In the genomic region with DNA sequence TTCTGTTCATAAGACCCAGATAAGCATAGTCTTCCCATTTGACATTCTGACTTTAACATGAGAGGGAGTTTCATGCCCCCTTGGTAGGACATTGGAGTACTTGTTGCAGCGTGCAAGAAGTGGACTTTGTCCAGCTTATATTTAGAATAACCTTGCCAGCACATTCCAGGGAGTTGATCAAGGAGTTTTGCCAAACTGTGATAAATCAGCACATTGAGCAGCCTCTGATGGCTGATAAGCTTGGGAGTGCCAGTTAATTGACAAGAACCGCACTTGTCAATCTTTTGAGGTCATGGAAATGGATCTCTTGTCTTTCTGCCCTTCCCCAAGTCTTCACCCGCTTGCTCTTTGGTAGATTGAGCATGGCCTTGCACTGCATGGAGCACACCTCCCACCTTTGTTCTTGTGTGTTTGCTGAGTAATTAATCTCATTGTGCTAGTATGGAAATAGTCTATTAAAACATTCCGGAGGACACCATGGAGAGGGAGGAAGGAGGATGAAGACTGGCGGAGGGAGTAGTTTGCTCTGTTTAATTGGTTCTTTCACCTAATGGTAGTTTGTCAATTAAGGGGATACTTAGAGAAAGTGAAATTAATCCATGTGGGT, we compare ENCODE assay signal across 21 cellular contexts.
DNase-seq lines count a peak whose midpoint lies in the region; ATAC-seq, FAIRE-seq and TF ChIP-seq lines count a peak whose summit lies in the region.
"Had no signal": no experiment of that assay in that cellular context is flagged by ENCODE, and none has a peak within 500 bp of the region (broad histone marks: within the 10 kb centered on the region; RNA-seq: fewer than 3 reads in every experiment).

No MANE protein-coding gene starts in this region.

- no peak for TF ChIP-seq POLR2A in HepG2 (IDR thresholded peaks at IDR 0.05; ENCODE audit: insufficient read depth in 1 of 2, low read depth in 2 of 2, low read length in 2 of 2)

- POLR2A ChIA-PET in HepG2 (lab: Yijun Ruan, JAX): no interaction called here

- no peak overlapping the region for H3K4me3 ChIP-seq in liver (ENCODE audit: low read depth in 1 of 3, low read length in 3 of 3)
- H3K4me3 ChIP-seq in HepG2 (replicated peaks in 1 of 3; ENCODE audit: insufficient read depth in 1 of 3, low read depth in 2 of 3, low read length in 3 of 3): no peak overlapping the region
- H3K4me3 ChIP-seq: BLaER1 treated with 17β-estradiol and CSF1 and Interleukin-3, amounts not matched to agents 10 nM and 100 nM; Peyer's patch; SJSA1 had no signal

- no peaks in the 10 kb centered on the region for H4K20me1 ChIP-seq in HepG2 (ENCODE audit: insufficient read depth, low read length)
- H4K20me1 ChIP-seq: BLaER1 treated with 17β-estradiol and CSF1 and Interleukin-3, amounts not matched to agents 10 nM and 100 nM had no signal

- no peaks in the 10 kb centered on the region for H3K36me3 ChIP-seq in liver (ENCODE audit: control insufficient read depth in 4 of 4, insufficient read depth in 3 of 4, low read depth in 1 of 4, low read length in 3 of 4)
- H3K36me3 ChIP-seq in HepG2 (replicated peaks in 1 of 2; ENCODE audit: control insufficient read depth in 1 of 2, insufficient read depth in 2 of 2, low read length in 2 of 2): no peaks in the 10 kb centered on the region
- H3K36me3 ChIP-seq: Peyer's patch, SJSA1 had no signal

- H3K9me3 ChIP-seq in liver (ENCODE audit: control insufficient read depth in 4 of 4, low read length in 3 of 4) (no peaks in the 10 kb centered on the region), HepG2 (ENCODE audit: low read length) (no peaks in the 10 kb centered on the region)
- H3K9me3 ChIP-seq: BLaER1 treated with 17β-estradiol and CSF1 and Interleukin-3, amounts not matched to agents 10 nM and 100 nM; Peyer's patch; SJSA1 had no signal

- no peak for FAIRE-seq in HepG2 (lab: Jason Lieb, UNC)
- FAIRE-seq in GM19239 (lab: Jason Lieb, UNC): no peak
- FAIRE-seq: D721Med had no signal

- TF ChIP-seq RAD21 in liver (IDR thresholded peaks at IDR 0.05) (no peak), HepG2 (CRISPR knock-in tag; IDR thresholded peaks at IDR 0.05) (no peak)

- in situ Hi-C loops in HepG2 (cut with HindIII; ENCODE audit: extremely low pct_ligation_motif_present, low pct_unique_long_range_greater_than_20kb): no loop called here

- TF ChIP-seq CTCF in liver (IDR thresholded peaks at IDR 0.05; ENCODE audit: low read depth, low read length, missing input control): no peak
- no peak for TF ChIP-seq CTCF in HepG2 (CRISPR knock-in tag; IDR thresholded peaks at IDR 0.05)

- H3K4me1 ChIP-seq in liver (ENCODE audit: control insufficient read depth in 4 of 4, insufficient read depth in 4 of 4, low read length in 3 of 4) (peaks cover 0 to 7% (median 4%) of the 10 kb centered on the region in 4 donors), HepG2 (ENCODE audit: insufficient read depth, low read length) (no peaks in the 10 kb centered on the region)
- H3K4me1 ChIP-seq: SJSA1 had no signal

- ATAC-seq in HepG2 (no peak), left lobe of liver (peak; percentile 29), GM18858 (IDR thresholded peaks at IDR 0.05; ENCODE audit: unreplicated experiment) (no peak)

- DNase-seq in HepG2 (ENCODE audit: low spot score): no peak
- peak; percentile 11 for DNase-seq in astrocyte of the hippocampus (ENCODE audit: low read depth, low spot score)
- no peak for DNase-seq in left lobe of liver (ENCODE audit: low spot score)
- DNase-seq in T-helper 9 cell: no peak
- DNase-seq in GM19239 (ENCODE audit: insufficient read length, low spot score): no peak
- no peak for DNase-seq in stimulated activated CD4-positive, alpha-beta T cell treated with anti-CD3 and anti-CD28 coated beads, Interleukin-1b, Interleukin-23, amount 100 ng/mL, for 48 hours
- DNase-seq: CD8-positive, alpha-beta memory T cell; DMS79; H9; NCI-H1092; NCI-H1694 treated with DMSO at 0.1 percent for 48 hours; NCI-H2227 treated with DMSO at 0.1 percent for 48 hours; NCI-H510A treated with DMSO at 0.1 percent for 48 hours; NK-92 treated with Interleukin-12 subunit alpha and Interleukin-12 subunit beta, amount 100 ng/mL, for 24 hours had no signal

- H3K27me3 ChIP-seq in liver (ENCODE audit: control insufficient read depth in 4 of 4, insufficient read depth in 4 of 4, low read length in 3 of 4) (no peaks in the 10 kb centered on the region), HepG2 (ENCODE audit: control insufficient read depth in 1 of 2, insufficient read depth in 2 of 2, low read length in 2 of 2) (no peaks in the 10 kb centered on the region)
- H3K27me3 ChIP-seq: BLaER1 treated with 17β-estradiol and CSF1 and Interleukin-3, amounts not matched to agents 10 nM and 100 nM; Peyer's patch; SJSA1 had no signal

- H3K27ac ChIP-seq in liver (ENCODE audit: low read depth in 1 of 2, low read length in 2 of 2) (no peak overlapping the region), HepG2 (ENCODE audit: extremely low read length, insufficient read depth, low read length) (no peak overlapping the region)
- H3K27ac ChIP-seq: BLaER1 treated with 17β-estradiol and CSF1 and Interleukin-3, amounts not matched to agents 10 nM and 100 nM; KMS-11; SJSA1 had no signal

- H3K79me2 ChIP-seq in HepG2 (ENCODE audit: insufficient read depth, low read length): no peaks in the 10 kb centered on the region

- TF ChIP-seq EP300 in HepG2 (IDR thresholded peaks at IDR 0.05; ENCODE audit: low read depth in 2 of 2, low read length in 2 of 2) (no peak), HepG2 (CRISPR knock-in tag; IDR thresholded peaks at IDR 0.05; ENCODE audit: borderline replicate concordance) (no peak)

- H2AFZ ChIP-seq in HepG2 (ENCODE audit: low read length): no peak overlapping the region

- intact Hi-C loops in HepG2 (cut with micrococcal nuclease; ENCODE audit: unreplicated experiment): no loop called here

- H3K4me2 ChIP-seq in HepG2 (ENCODE audit: low read depth, low read length): no peak overlapping the region
- H3K4me2 ChIP-seq: BLaER1 treated with 17β-estradiol and CSF1 and Interleukin-3, amounts not matched to agents 10 nM and 100 nM; KMS-11 had no signal

- CTCF ChIA-PET in HepG2 (lab: Yijun Ruan, JAX; ENCODE audit: low intra/inter-chr PET ratio, low total read pairs): no interaction called here

- no peak overlapping the region for H3K9ac ChIP-seq in liver (ENCODE audit: low read depth in 1 of 2, low read length in 2 of 2)
- no peak overlapping the region for H3K9ac ChIP-seq in HepG2 (ENCODE audit: insufficient read depth, low read depth, low read length)
- H3K9ac ChIP-seq: BLaER1 treated with 17β-estradiol and CSF1 and Interleukin-3, amounts not matched to agents 10 nM and 100 nM; KMS-11 had no signal

- 60% methylated on average over 5 of the region's 5 CpGs for WGBS in liver
- 51% methylated on average over 5 of the region's 5 CpGs for WGBS in HepG2 (ENCODE audit: low lambda C conversion rate)

- BruUV-seq in HepG2 (replicated peaks; lab: Mats Ljungman, UMichigan): no TSS peak

TF ChIP-seq in liver, 16 proteins besides CTCF, POLR2A, EP300 and RAD21 (continues in another document):
- peak; percentile 9 for TF ChIP-seq HNF4G (IDR thresholded peaks at IDR 0.05)
- TF ChIP-seq FOXA2 (IDR thresholded peaks at IDR 0.05): no peak
- TF ChIP-seq, protein P1, sequence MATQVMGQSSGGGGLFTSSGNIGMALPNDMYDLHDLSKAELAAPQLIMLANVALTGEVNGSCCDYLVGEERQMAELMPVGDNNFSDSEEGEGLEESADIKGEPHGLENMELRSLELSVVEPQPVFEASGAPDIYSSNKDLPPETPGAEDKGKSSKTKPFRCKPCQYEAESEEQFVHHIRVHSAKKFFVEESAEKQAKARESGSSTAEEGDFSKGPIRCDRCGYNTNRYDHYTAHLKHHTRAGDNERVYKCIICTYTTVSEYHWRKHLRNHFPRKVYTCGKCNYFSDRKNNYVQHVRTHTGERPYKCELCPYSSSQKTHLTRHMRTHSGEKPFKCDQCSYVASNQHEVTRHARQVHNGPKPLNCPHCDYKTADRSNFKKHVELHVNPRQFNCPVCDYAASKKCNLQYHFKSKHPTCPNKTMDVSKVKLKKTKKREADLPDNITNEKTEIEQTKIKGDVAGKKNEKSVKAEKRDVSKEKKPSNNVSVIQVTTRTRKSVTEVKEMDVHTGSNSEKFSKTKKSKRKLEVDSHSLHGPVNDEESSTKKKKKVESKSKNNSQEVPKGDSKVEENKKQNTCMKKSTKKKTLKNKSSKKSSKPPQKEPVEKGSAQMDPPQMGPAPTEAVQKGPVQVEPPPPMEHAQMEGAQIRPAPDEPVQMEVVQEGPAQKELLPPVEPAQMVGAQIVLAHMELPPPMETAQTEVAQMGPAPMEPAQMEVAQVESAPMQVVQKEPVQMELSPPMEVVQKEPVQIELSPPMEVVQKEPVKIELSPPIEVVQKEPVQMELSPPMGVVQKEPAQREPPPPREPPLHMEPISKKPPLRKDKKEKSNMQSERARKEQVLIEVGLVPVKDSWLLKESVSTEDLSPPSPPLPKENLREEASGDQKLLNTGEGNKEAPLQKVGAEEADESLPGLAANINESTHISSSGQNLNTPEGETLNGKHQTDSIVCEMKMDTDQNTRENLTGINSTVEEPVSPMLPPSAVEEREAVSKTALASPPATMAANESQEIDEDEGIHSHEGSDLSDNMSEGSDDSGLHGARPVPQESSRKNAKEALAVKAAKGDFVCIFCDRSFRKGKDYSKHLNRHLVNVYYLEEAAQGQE (IDR thresholded peaks at IDR 0.05): no peak

TF ChIP-seq in HepG2, 621 proteins besides CTCF, POLR2A, EP300 and RAD21 (continues in another document):
- TF ChIP-seq NFIC (IDR thresholded peaks at IDR 0.05; ENCODE audit: low read length) (no peak), HMG20A (CRISPR knock-in tag; IDR thresholded peaks at IDR 0.05; ENCODE audit: borderline replicate concordance) (no peak), KDM5B (CRISPR knock-in tag; IDR thresholded peaks at IDR 0.05; ENCODE audit: borderline replicate concordance) (no peak), HNF4A (CRISPR knock-in tag; IDR thresholded peaks at IDR 0.05) (no peak), KAT8 (CRISPR knock-in tag; IDR thresholded peaks at IDR 0.05) (no peak), ZBTB34 (CRISPR knock-in tag; IDR thresholded peaks at IDR 0.05) (no peak)
